8 cellular contexts compared by ENCODE assay signal in the genomic region with DNA sequence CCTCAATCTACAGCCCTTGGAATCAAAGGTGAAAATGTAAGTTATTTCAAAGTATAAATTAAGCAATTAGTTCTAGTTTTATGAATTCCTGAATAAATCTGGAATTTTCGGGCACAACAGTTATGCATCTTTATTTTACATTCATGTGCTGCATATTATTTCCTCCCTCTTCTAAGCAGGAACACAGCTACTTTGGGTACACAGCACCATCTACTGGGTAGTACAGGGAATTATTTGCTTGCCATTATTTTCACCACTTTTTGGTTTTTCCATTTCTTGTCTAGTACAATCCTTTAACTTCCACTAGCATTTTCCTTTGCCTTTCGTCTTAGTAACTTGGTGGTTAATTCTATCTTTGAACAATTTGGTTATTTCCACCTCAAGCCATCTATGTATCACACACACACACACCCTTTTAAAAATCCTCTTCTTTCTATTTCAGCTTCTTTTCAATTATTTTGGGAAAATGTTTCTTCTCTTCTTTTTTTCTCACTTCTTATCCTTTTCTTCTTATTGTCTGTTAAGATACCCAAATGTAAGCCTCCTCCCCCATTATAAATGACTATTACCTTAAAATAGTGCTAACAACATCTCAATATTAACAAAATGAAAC.
DNase-seq lines count a peak whose midpoint lies in the region; TF ChIP-seq lines count a peak whose summit lies in the region.

No MANE protein-coding gene starts in this region.

- no peaks in the 10 kb centered on the region for H3K79me2 ChIP-seq in H9 (ENCODE audit: insufficient read depth, low read length)

- H3K36me3 ChIP-seq in BJ (ENCODE audit: control insufficient read depth, insufficient read depth, low read length) (no peaks in the 10 kb centered on the region), colonic mucosa (no peaks in the 10 kb centered on the region), Peyer's patch (no peaks in the 10 kb centered on the region)

- H3K18ac ChIP-seq in H9 (ENCODE audit: insufficient read length, low read depth, low read length): no peak overlapping the region

- no peaks in the 10 kb centered on the region for H3K27me3 ChIP-seq in BJ (ENCODE audit: control insufficient read depth, insufficient read depth, low read length)
- H3K27me3 ChIP-seq in H9 (ENCODE audit: insufficient read depth, low read length): no peaks in the 10 kb centered on the region
- H3K27me3 ChIP-seq in colonic mucosa: no peaks in the 10 kb centered on the region
- no peaks in the 10 kb centered on the region for H3K27me3 ChIP-seq in Peyer's patch

- no peaks in the 10 kb centered on the region for H4K20me1 ChIP-seq in H9 (ENCODE audit: control insufficient read depth, insufficient read depth, insufficient read length)

- TF ChIP-seq CTCF in BJ (IDR thresholded peaks at IDR 0.05; ENCODE audit: insufficient read depth, low read depth, low read length) (peak; percentile 65), H9 (conservative IDR thresholded peaks at IDR 0.05) (peak; percentile 90), colonic mucosa (IDR thresholded peaks at IDR 0.05) (peak; percentile 71), Peyer's patch (IDR thresholded peaks at IDR 0.05) (peak in 3 of 6 experiments; percentile 33 to 43 (median 43))

- H3K36me3 Mint-ChIP-seq in H9 (ENCODE audit: insufficient read depth in 1 of 3, low read depth in 3 of 3): no peaks in the 10 kb centered on the region

- POLR2A ChIA-PET in BJ (lab: Charles Lee): no interaction called here

- H4K5ac ChIP-seq in H9 (ENCODE audit: insufficient read length, low read depth, low read length): no peak overlapping the region

- CTCF ChIA-PET in BJ (lab: Yijun Ruan, JAX): interaction anchor here (0.6 to 6.8 kb wide), 27 partner anchors 7 to 458 kb away, joined by 3 to 67 read pairs (median 4); no protein-coding TSS in a partner anchor

- H3K27me3 Mint-ChIP-seq in H9 (ENCODE audit: low read depth): peaks cover 8% of the 10 kb centered on the region

- no peak overlapping the region for H3K56ac ChIP-seq in H9 (ENCODE audit: insufficient read length, low read depth, low read length)

- H3K4me3 Mint-ChIP-seq in H9: no peak overlapping the region

- no peak overlapping the region for H2BK5ac ChIP-seq in H9 (ENCODE audit: insufficient read length, low read length)

- H2BK20ac ChIP-seq in H9 (ENCODE audit: low read depth, low read length, poor library complexity, severe bottlenecking): no peak overlapping the region

- H3K23me2 ChIP-seq in H9 (ENCODE audit: insufficient read length, low read depth, low read length, poor library complexity, severe bottlenecking): no peaks in the 10 kb centered on the region

- H3K79me1 ChIP-seq in H9 (ENCODE audit: insufficient read depth, low read depth, low read length, poor library complexity, severe bottlenecking): no peaks in the 10 kb centered on the region

- no peak overlapping the region for H2BK12ac ChIP-seq in H9 (ENCODE audit: insufficient read length, low read depth, low read length)

- no peak overlapping the region for H3K23ac ChIP-seq in H9 (ENCODE audit: insufficient read length, low read depth, low read length)

- DNase-seq in BJ (ENCODE audit: low read depth): no peak
- DNase-seq in H9: no peak
- DNase-seq in NCI-H82 treated with DMSO at 0.1 percent for 48 hours (lab: John Stamatoyannopoulos, UW; ENCODE audit: unreplicated experiment): peak; percentile 76
- DNase-seq in colonic mucosa: no peak
- DNase-seq in pulmonary artery endothelial cell (ENCODE audit: low read depth, low spot score): peak; percentile 39
- DNase-seq in Peyer's patch: no peak
- no peak for DNase-seq in activated gamma-delta T cell treated with Interleukin-2 at 50 U/mL for 16 hours
- no peak for DNase-seq in cerebellar cortex (ENCODE audit: low spot score)

- H2AFZ ChIP-seq in H9 (ENCODE audit: low read length): no peak overlapping the region

- H3K4me1 ChIP-seq in H9 (ENCODE audit: insufficient read depth, low read length) (no peaks in the 10 kb centered on the region), colonic mucosa (no peaks in the 10 kb centered on the region), Peyer's patch (no peaks in the 10 kb centered on the region)

- H3K27ac ChIP-seq in H9 (ENCODE audit: insufficient read length, low read depth, low read length) (no peak overlapping the region), colonic mucosa (no peak overlapping the region), Peyer's patch (no peak overlapping the region)

- H2BK15ac ChIP-seq in H9 (ENCODE audit: low read depth, low read length): no peak overlapping the region

- no peak overlapping the region for H3K4ac ChIP-seq in H9 (ENCODE audit: low read depth, low read length)

- no peak overlapping the region for H3K4me3 ChIP-seq in BJ (ENCODE audit: low read depth, low read length)
- H3K4me3 ChIP-seq in colonic mucosa: no peak overlapping the region
- H3K4me3 ChIP-seq in Peyer's patch: no peak overlapping the region

- H3T11ph ChIP-seq in H9 (ENCODE audit: low read length): no peak overlapping the region

- no peak for TF ChIP-seq POLR2A in Peyer's patch (IDR thresholded peaks at IDR 0.05)

- no peak overlapping the region for H3K4me2 ChIP-seq in H9 (ENCODE audit: insufficient read depth, insufficient read length, low read length)

- H4K91ac ChIP-seq in H9 (ENCODE audit: insufficient read length, low read depth, low read length): no peak overlapping the region

- no peak overlapping the region for H2BK120ac ChIP-seq in H9 (ENCODE audit: low read depth, low read length, poor library complexity, severe bottlenecking)

- intact Hi-C loops in colonic mucosa (cut with DNase I): loop anchor here (5.0 kb wide), 1 partner anchor 336 kb away; no protein-coding TSS in a partner anchor

- H4K8ac ChIP-seq in H9 (replicated peaks; ENCODE audit: insufficient read length, low read depth, low read length): no peak overlapping the region

- WGBS in H9 (ENCODE audit: extremely low coverage, insufficient read length, low lambda C conversion rate): no CpG with 5 or more reads among the region's 2 CpGs

- H3K4me1 Mint-ChIP-seq in H9: no peaks in the 10 kb centered on the region

- H2AK5ac ChIP-seq in H9 (ENCODE audit: insufficient read length, low read length): no peak overlapping the region

- H3K9me3 ChIP-seq in H9 (ENCODE audit: control insufficient read depth, low read depth, low read length) (no peaks in the 10 kb centered on the region), colonic mucosa (no peaks in the 10 kb centered on the region), Peyer's patch (peaks cover 0 to 10% (median 0%) of the 10 kb centered on the region in 4 donors)

- H3K9me3 Mint-ChIP-seq in H9: no peaks in the 10 kb centered on the region

- H3K9ac ChIP-seq in H9 (ENCODE audit: extremely low read depth, insufficient read length, low read length): no peak overlapping the region
- H3K9ac ChIP-seq in colonic mucosa (ENCODE audit: low read depth in 2 of 2, low read length in 2 of 2): no peak overlapping the region

- no peak overlapping the region for H3K27ac Mint-ChIP-seq in H9

- no peak overlapping the region for H3K14ac ChIP-seq in H9 (ENCODE audit: insufficient read depth, low read length)

Comparison
In these comparisons a context has a peak if more than half of its experiments do, and no peak if none do; other contexts are left out.
1. DNase-seq: peak in NCI-H82 treated with DMSO at 0.1 percent for 48 hours (single experiment) and pulmonary artery endothelial cell (single experiment); none in BJ (single experiment), H9 (single experiment), colonic mucosa (single experiment), Peyer's patch (0 of 3), activated gamma-delta T cell treated with Interleukin-2 at 50 U/mL for 16 hours (single experiment) and cerebellar cortex (single experiment).